In genomic region chr1:19405195-19405760, GRCh38 we compare ENCODE assay signal across 9 cellular contexts.
DNase-seq lines count a peak whose midpoint lies in the region; ATAC-seq, FAIRE-seq and TF ChIP-seq lines count a peak whose summit lies in the region.
"Had no signal": no experiment of that assay in that cellular context is flagged by ENCODE, and none has a peak within 500 bp of the region (broad histone marks: within the 10 kb centered on the region; RNA-seq: fewer than 3 reads in every experiment).

No MANE protein-coding gene starts in this region.

- H3K9me2 ChIP-seq in GM23248 (ENCODE audit: insufficient read depth), result no peaks in the 10 kb centered on the region

- H3K9ac ChIP-seq in GM23248, result peak overlapping the region; percentile 0; the same call in 1 of the 2 replicates

- peaks cover 100% of the 10 kb centered on the region for H3K79me2 ChIP-seq in GM23248 (ENCODE audit: insufficient read depth)

- ATAC-seq in psoas muscle, result peak in 2 of 4 donors; percentile 26 to 65
- ATAC-seq in GM21528 (IDR thresholded peaks at IDR 0.05; ENCODE audit: low FRiP score, unreplicated experiment), result no peak

- in situ Hi-C loops in GM23248 (cut with MboI), result no loop called here

- intact Hi-C loops in esophagus squamous epithelium (cut with DNase I) (no loop called here), psoas muscle (cut with DNase I) (no loop called here)

- H3F3A ChIP-seq in GM23248 (ENCODE audit: insufficient read depth), result peaks cover 18% of the 10 kb centered on the region

- peak overlapping the region; percentile 28 for H3K27ac ChIP-seq in GM23248
- H3K27ac ChIP-seq in esophagus squamous epithelium, result peak overlapping the region; percentile 42 to 92 (median 76)
- no peak overlapping the region for H3K27ac ChIP-seq in psoas muscle

- H3K9me3 ChIP-seq in GM23248 (ENCODE audit: low read depth) (no peaks in the 10 kb centered on the region), esophagus squamous epithelium (no peaks in the 10 kb centered on the region), psoas muscle (no peaks in the 10 kb centered on the region)
- H3K9me3 ChIP-seq: adrenal gland had no signal

- H3K4me3 ChIP-seq in GM23248 (no peak overlapping the region), esophagus squamous epithelium (no peak overlapping the region), psoas muscle (no peak overlapping the region)
- H3K4me3 ChIP-seq: adrenal gland had no signal

- TF ChIP-seq CTCF in esophagus squamous epithelium (IDR thresholded peaks at IDR 0.05) (peak in 1 of 6 experiments; percentile 10), psoas muscle (IDR thresholded peaks at IDR 0.05) (peak; percentile 12)

- no peaks in the 10 kb centered on the region for H3K36me3 ChIP-seq in GM23248 (ENCODE audit: low read depth)
- peaks cover 0 to 62% (median 0%) of the 10 kb centered on the region in 3 donors for H3K36me3 ChIP-seq in esophagus squamous epithelium
- H3K36me3 ChIP-seq in psoas muscle (ENCODE audit: insufficient read depth in 1 of 2, low read depth in 1 of 2), result no peaks in the 10 kb centered on the region
- H3K36me3 ChIP-seq: adrenal gland had no signal

- H3K27me3 ChIP-seq in GM23248 (replicated peaks; ENCODE audit: insufficient read depth), result no peaks in the 10 kb centered on the region
- no peaks in the 10 kb centered on the region for H3K27me3 ChIP-seq in esophagus squamous epithelium
- no peaks in the 10 kb centered on the region for H3K27me3 ChIP-seq in psoas muscle (ENCODE audit: insufficient read depth in 3 of 3, low read length in 2 of 3)
- H3K27me3 ChIP-seq: adrenal gland had no signal

- H2AFZ ChIP-seq in GM23248, result no peak overlapping the region

- WGBS in GM23248 (ENCODE audit: low coverage in 1 of 2, low lambda C conversion rate in 2 of 2, missing lambda C conversion rate in 2 of 2), 2 experiments, result 38 to 48% methylated on average over 10 of the region's 10 CpGs
- 61 to 72% methylated on average over 7 to 10 of the region's 10 CpGs for WGBS in esophagus squamous epithelium, 2 donors
- WGBS in psoas muscle, 3 donors, result 53 to 66% (median 56%) methylated on average over 10 of the region's 10 CpGs

- TF ChIP-seq POLR2A in esophagus squamous epithelium (IDR thresholded peaks at IDR 0.05), result no peak
- TF ChIP-seq POLR2A in H54 (IDR thresholded peaks at IDR 0.05; ENCODE audit: low read depth, low read length), result no peak
- TF ChIP-seq POLR2A in GM12892 (IDR thresholded peaks at IDR 0.05; ENCODE audit: low read depth, low read length), result no peak

- no peak for FAIRE-seq in H54 (lab: Jason Lieb, UNC)
- no peak for FAIRE-seq in GM12892 (lab: Jason Lieb, UNC)
- no peak for FAIRE-seq in GM19239 (lab: Jason Lieb, UNC)

- H3K4me2 ChIP-seq in GM23248 (ENCODE audit: unreplicated experiment), result peak overlapping the region; percentile 29

- DNase-seq in GM23248 (peak; percentile 62), NCI-H82 (lab: John Stamatoyannopoulos, UW) (peak; percentile 99), esophagus squamous epithelium (lab: John Stamatoyannopoulos, UW) (no peak), psoas muscle (no peak), H54 (ENCODE audit: insufficient read length, low spot score) (no peak), GM12892 (ENCODE audit: insufficient read length) (no peak), GM19239 (ENCODE audit: insufficient read length, low spot score) (no peak)
- DNase-seq: adrenal gland had no signal

- no peaks in the 10 kb centered on the region for H4K20me1 ChIP-seq in GM23248 (ENCODE audit: insufficient read depth)

- H3K4me1 ChIP-seq in GM23248 (ENCODE audit: insufficient read depth) (peaks cover 35% of the 10 kb centered on the region), esophagus squamous epithelium (peaks cover 21 to 97% (median 56%) of the 10 kb centered on the region in 3 donors), psoas muscle (peaks cover 44% of the 10 kb centered on the region)

Comparison
In these comparisons a context has a peak if more than half of its experiments do, and no peak if none do; other contexts are left out.
1. DNase-seq: peak in GM23248 (single experiment) and NCI-H82 (single experiment); none in esophagus squamous epithelium (single experiment), psoas muscle (0 of 2), H54 (single experiment), GM12892 (single experiment) and GM19239 (single experiment).